ENCODE assay signal across 16 cellular contexts in the genomic region with DNA sequence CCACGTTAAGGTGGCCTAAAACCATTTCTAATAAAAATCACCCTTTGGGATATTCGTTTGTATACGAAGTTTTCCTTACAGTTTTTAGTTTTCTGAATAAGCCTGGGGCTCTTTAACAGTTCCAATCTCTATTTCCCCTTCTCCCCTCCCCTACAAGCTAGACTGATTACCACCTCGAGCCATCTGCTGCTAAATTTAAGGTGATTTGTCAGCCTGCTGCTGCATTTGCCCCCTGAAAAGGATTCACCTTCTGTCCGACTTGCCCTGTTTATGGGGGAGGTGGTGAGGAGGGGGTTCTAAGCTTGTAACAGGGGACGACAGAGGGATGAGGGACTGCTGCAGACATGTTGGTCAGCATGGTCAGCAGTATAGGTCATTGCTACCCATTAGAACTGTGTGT.
DNase-seq lines count a peak whose midpoint lies in the region; FAIRE-seq and TF ChIP-seq lines count a peak whose summit lies in the region.
"Had no signal": no experiment of that assay in that cellular context is flagged by ENCODE, and none has a peak within 500 bp of the region (broad histone marks: within the 10 kb centered on the region; RNA-seq: fewer than 3 reads in every experiment).

No MANE protein-coding gene starts in this region.

- H4K8ac ChIP-seq in trophoblast cell (ENCODE audit: low read depth, low read length), result no peak overlapping the region

- no peak overlapping the region for H3K14ac ChIP-seq in trophoblast cell (ENCODE audit: low read length)

- intact Hi-C loops in dendritic cell treated with granulocyte-macrophage colony-stimulating factor and Interleukin-4, amounts not matched to agents 40 ng/mL and 50 ng/mL, for 4 days (cut with micrococcal nuclease), result no loop called here

- H2BK5ac ChIP-seq in trophoblast cell (ENCODE audit: low read depth, low read length, poor library complexity), result no peak overlapping the region

- H2AK5ac ChIP-seq in trophoblast cell (ENCODE audit: low read length), result no peak overlapping the region

- no peak overlapping the region for H2BK120ac ChIP-seq in trophoblast cell (ENCODE audit: insufficient read depth, low read length, poor library complexity)

- H3K4me1 ChIP-seq in trophoblast cell (ENCODE audit: control insufficient read depth in 1 of 2, insufficient read depth in 2 of 2, low read length in 2 of 2), result peaks cover 0 to 4% of the 10 kb centered on the region in 2 experiments

- H3K9me3 Mint-ChIP-seq in dendritic cell treated with granulocyte-macrophage colony-stimulating factor and Interleukin-4, amounts not matched to agents 40 ng/mL and 50 ng/mL, for 4 days, result no peaks in the 10 kb centered on the region

- H3K9ac ChIP-seq in trophoblast cell (ENCODE audit: low read length), result no peak overlapping the region

- DNase-seq in G401 (ENCODE audit: low spot score) (peak; percentile 53), NCI-H2171 treated with DMSO at 0.1 percent for 48 hours (lab: John Stamatoyannopoulos, UW) (peak; percentile 86), trophoblast cell (no peak), foreskin melanocyte (no peak), GM03348 (ENCODE audit: low spot score) (no peak), D721Med (ENCODE audit: insufficient read length, low spot score) (no peak)
- DNase-seq: C1 segment of cervical spinal cord, DND-41, GF-D8, KG1, NCI-H1105, NCI-H2081, NCI-H226, PC-9 had no signal

- no peak overlapping the region for H3K23ac ChIP-seq in trophoblast cell (ENCODE audit: low read length)

- no peaks in the 10 kb centered on the region for H3K79me2 ChIP-seq in trophoblast cell (ENCODE audit: control insufficient read depth, insufficient read depth, low read length, poor library complexity)

- no peak overlapping the region for H4K91ac ChIP-seq in trophoblast cell (ENCODE audit: low read depth, low read length)

- no peak overlapping the region for H3K4me3 Mint-ChIP-seq in dendritic cell treated with granulocyte-macrophage colony-stimulating factor and Interleukin-4, amounts not matched to agents 40 ng/mL and 50 ng/mL, for 4 days

- in situ Hi-C loops in G401 (cut with HindIII; ENCODE audit: low sequenced_read_pairs), result no loop called here

- no peak overlapping the region for H3K18ac ChIP-seq in trophoblast cell (ENCODE audit: low read length)

- H3K4me1 Mint-ChIP-seq in dendritic cell treated with granulocyte-macrophage colony-stimulating factor and Interleukin-4, amounts not matched to agents 40 ng/mL and 50 ng/mL, for 4 days (ENCODE audit: low read depth), result peaks cover 52% of the 10 kb centered on the region

- no peak overlapping the region for H4K12ac ChIP-seq in trophoblast cell (ENCODE audit: low read depth, low read length)

- H2BK12ac ChIP-seq in trophoblast cell (ENCODE audit: low read length), result no peak overlapping the region

- no peak overlapping the region for H3K4me2 ChIP-seq in trophoblast cell (ENCODE audit: low read length)
- H3K4me2 ChIP-seq: PC-9 had no signal

- H3K36me3 Mint-ChIP-seq in dendritic cell treated with granulocyte-macrophage colony-stimulating factor and Interleukin-4, amounts not matched to agents 40 ng/mL and 50 ng/mL, for 4 days (ENCODE audit: low read depth), result peaks cover 29% of the 10 kb centered on the region

- no peak overlapping the region for H3K27ac ChIP-seq in trophoblast cell (ENCODE audit: low read depth, low read length)
- H3K27ac ChIP-seq: PC-9 had no signal

- no peaks in the 10 kb centered on the region for H3K79me1 ChIP-seq in trophoblast cell (ENCODE audit: low read length)

- TF ChIP-seq CTCF in D721Med (IDR thresholded peaks at IDR 0.05; ENCODE audit: insufficient read depth, missing control alignments), result no peak

- H3K36me3 ChIP-seq in trophoblast cell (ENCODE audit: control insufficient read depth in 1 of 2, insufficient read depth in 2 of 2, low read length in 2 of 2), result no peaks in the 10 kb centered on the region

- no peaks in the 10 kb centered on the region for H3K9me3 ChIP-seq in trophoblast cell (ENCODE audit: insufficient read depth, low read depth, low read length)

- no peaks in the 10 kb centered on the region for H3K27me3 ChIP-seq in trophoblast cell (ENCODE audit: insufficient read depth, low read length)

- H3K4ac ChIP-seq in trophoblast cell (ENCODE audit: low read depth, low read length), result peak overlapping the region; percentile 29

- H2AFZ ChIP-seq in trophoblast cell (ENCODE audit: insufficient read depth, low read length, poor library complexity), result no peak overlapping the region
- H2AFZ ChIP-seq: PC-9 had no signal

- no peak for FAIRE-seq in D721Med (lab: Jason Lieb, UNC)
- FAIRE-seq: H54 had no signal

- no peak overlapping the region for H3K4me3 ChIP-seq in trophoblast cell (ENCODE audit: low read depth, low read length)
- H3K4me3 ChIP-seq: PC-9 had no signal

- WGBS in trophoblast cell (ENCODE audit: extremely low coverage, insufficient coverage, insufficient read length), result no CpG with 5 or more reads among the region's 6 CpGs

- H3K27me3 Mint-ChIP-seq in dendritic cell treated with granulocyte-macrophage colony-stimulating factor and Interleukin-4, amounts not matched to agents 40 ng/mL and 50 ng/mL, for 4 days, result no peaks in the 10 kb centered on the region

- H3K27ac Mint-ChIP-seq in dendritic cell treated with granulocyte-macrophage colony-stimulating factor and Interleukin-4, amounts not matched to agents 40 ng/mL and 50 ng/mL, for 4 days, result peak overlapping the region; percentile 40

Comparison
In these comparisons a context has a peak if more than half of its experiments do, and no peak if none do; other contexts are left out.
1. DNase-seq: peak in G401 (single experiment) and NCI-H2171 treated with DMSO at 0.1 percent for 48 hours (single experiment); none in trophoblast cell (0 of 2), foreskin melanocyte (single experiment), GM03348 (single experiment) and D721Med (single experiment).